Comparison of ENCODE assay signal across 8 cellular contexts in the genomic region with DNA sequence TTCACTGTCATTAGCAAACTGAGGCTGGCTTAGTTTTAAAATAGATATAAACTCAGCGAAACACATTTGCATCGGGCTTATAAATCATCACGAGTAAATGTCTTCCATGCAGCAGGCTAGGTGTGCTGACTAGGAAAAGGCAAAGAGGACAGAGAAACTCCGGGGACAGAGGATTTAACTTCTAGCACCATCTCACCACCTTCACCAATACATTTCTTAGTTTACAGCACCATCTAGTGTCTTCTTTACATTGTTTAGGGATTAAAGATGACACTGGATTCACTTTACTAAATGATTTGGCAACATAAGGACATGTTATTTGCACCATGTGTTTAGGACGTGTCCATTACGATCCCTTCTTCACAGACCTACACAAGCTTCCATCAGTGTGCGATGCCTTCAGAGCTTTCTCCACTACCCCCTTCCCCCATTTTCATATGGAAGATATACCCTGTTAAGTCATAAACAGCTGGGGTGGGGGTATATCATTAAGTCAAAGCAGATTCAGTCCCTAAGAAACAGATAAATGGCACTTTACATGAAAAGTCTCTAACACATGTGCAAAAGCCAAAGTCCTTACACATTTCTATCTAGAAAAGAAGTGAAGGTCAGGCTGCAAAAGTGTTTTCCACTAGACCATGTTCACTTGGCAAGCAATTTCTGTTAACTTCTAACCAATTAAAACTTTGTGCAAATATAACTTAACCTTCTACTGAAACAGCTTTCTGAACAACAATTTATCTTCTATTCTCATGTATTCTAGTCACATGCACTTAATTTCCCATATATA.
DNase-seq lines count a peak whose midpoint lies in the region; ATAC-seq and TF ChIP-seq lines count a peak whose summit lies in the region.

No MANE protein-coding gene starts in this region.

- POLR2A ChIA-PET in MCF 10A (lab: Yijun Ruan, JAX), result interaction anchor here (0.6 to 0.7 kb wide), 2 partner anchors 82 to 229 kb away, joined by 3 read pairs; no protein-coding TSS in a partner anchor

- ATAC-seq in GM18858 (IDR thresholded peaks at IDR 0.05; ENCODE audit: unreplicated experiment), result peak; percentile 78
- peak; percentile 78 for ATAC-seq in HG03432 (IDR thresholded peaks at IDR 0.05; ENCODE audit: unreplicated experiment)
- no peak for ATAC-seq in HG02571 (IDR thresholded peaks at IDR 0.05; ENCODE audit: unreplicated experiment)

- peak; percentile 40 for TF ChIP-seq CTCF in MCF 10A (IDR thresholded peaks at IDR 0.05; ENCODE audit: unreplicated experiment)

- H3K4me3 Mint-ChIP-seq in MCF 10A (ENCODE audit: unreplicated experiment), result no peak overlapping the region

- CTCF ChIA-PET in MCF 10A (lab: Yijun Ruan, JAX), result interaction anchor here (0.6 to 5.5 kb wide), 40 partner anchors 8 to 827 kb away, joined by 3 to 77 read pairs (median 4); no protein-coding TSS in a partner anchor

- no peaks in the 10 kb centered on the region for H3K9me3 Mint-ChIP-seq in MCF 10A (ENCODE audit: unreplicated experiment)

- intact Hi-C loops in MCF 10A (cut with micrococcal nuclease), result loop anchor here (1.0 to 5.0 kb wide), 4 partner anchors 211 to 587 kb away; a partner anchor contains a TSS

- BruUV-seq in MCF 10A (replicated peaks; lab: Mats Ljungman, UMichigan), result no TSS peak

- no peaks in the 10 kb centered on the region for H3K27me3 Mint-ChIP-seq in MCF 10A (ENCODE audit: insufficient read depth, unreplicated experiment)

- H3K36me3 Mint-ChIP-seq in MCF 10A (ENCODE audit: insufficient read depth, unreplicated experiment), result no peaks in the 10 kb centered on the region

- H3K27ac Mint-ChIP-seq in MCF 10A (ENCODE audit: low read depth, unreplicated experiment), result no peak overlapping the region

- DNase-seq in AG08395 (ENCODE audit: low spot score) (peak; percentile 69), NCI-H524 (lab: John Stamatoyannopoulos, UW) (peak; percentile 45 to 82), MCF 10A (ENCODE audit: unreplicated experiment) (peak; percentile 58), left kidney (ENCODE audit: low read depth, low spot score) (peak; percentile 67)
- no peak for DNase-seq in activated CD4-positive, CD25-positive, alpha-beta regulatory T cell treated with anti-CD3 and anti-CD28 coated beads, Interleukin-2, amount 50 U/mL, for 72 hours

- peaks cover 6% of the 10 kb centered on the region for H3K4me1 Mint-ChIP-seq in MCF 10A (ENCODE audit: insufficient read depth, unreplicated experiment)
